1 cellular context compared by ENCODE assay signal in the genomic region with DNA sequence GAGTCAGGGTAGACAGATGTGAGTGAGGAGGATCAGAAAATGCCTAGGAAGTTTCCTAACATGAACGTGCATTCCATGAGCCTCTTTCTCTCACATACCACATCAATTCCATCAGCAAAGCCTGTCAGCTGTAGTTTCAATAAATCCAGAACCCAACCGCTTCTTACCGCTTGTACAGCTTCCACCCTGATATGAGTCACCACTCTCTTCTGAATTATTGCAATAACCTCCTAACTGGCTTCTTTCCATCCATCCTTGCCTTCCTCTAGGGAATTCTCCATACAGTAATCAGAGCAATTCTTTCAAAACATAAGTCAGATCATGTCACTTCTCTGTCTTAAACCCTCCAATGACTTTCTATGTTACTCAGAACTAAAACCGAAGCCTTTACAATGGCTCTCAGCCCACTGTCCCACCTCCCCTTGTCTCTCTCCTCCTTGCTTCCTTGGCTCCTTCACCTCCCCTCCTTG.
TF ChIP-seq lines count a peak whose summit lies in the region.

No MANE protein-coding gene starts in this region.

TF ChIP-seq in GM12878, 131 proteins besides CTCF, POLR2A, EP300 and RAD21 (continued from another document):
- TF ChIP-seq, protein P1, sequence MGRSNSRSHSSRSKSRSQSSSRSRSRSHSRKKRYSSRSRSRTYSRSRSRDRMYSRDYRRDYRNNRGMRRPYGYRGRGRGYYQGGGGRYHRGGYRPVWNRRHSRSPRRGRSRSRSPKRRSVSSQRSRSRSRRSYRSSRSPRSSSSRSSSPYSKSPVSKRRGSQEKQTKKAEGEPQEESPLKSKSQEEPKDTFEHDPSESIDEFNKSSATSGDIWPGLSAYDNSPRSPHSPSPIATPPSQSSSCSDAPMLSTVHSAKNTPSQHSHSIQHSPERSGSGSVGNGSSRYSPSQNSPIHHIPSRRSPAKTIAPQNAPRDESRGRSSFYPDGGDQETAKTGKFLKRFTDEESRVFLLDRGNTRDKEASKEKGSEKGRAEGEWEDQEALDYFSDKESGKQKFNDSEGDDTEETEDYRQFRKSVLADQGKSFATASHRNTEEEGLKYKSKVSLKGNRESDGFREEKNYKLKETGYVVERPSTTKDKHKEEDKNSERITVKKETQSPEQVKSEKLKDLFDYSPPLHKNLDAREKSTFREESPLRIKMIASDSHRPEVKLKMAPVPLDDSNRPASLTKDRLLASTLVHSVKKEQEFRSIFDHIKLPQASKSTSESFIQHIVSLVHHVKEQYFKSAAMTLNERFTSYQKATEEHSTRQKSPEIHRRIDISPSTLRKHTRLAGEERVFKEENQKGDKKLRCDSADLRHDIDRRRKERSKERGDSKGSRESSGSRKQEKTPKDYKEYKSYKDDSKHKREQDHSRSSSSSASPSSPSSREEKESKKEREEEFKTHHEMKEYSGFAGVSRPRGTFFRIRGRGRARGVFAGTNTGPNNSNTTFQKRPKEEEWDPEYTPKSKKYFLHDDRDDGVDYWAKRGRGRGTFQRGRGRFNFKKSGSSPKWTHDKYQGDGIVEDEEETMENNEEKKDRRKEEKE (IDR thresholded peaks at IDR 0.05), result no peak
